In the genomic region with DNA sequence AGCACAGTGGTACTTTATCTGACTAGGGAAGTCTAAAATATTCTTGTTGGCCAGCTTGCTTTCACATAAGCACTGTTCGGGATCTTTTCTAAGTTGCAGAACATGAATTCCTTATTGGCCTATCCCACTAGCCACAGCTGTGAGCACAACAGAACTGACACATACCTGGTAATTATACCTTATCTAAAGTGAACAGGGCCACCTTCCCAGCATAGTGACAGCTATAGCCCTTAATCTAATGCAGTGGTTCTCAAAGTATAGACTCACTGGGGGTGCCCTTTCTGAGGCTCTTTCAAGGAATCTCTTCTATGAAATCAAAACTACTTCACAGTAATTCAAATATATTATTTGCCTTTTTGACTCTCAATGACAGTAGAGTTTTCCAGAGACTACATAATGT, we compare ENCODE assay signal across 28 cellular contexts.
"Had no signal": no experiment of that assay in that cellular context is flagged by ENCODE, and none has a peak within 500 bp of the region (broad histone marks: within the 10 kb centered on the region; RNA-seq: fewer than 3 reads in every experiment).

No MANE protein-coding gene starts in this region.

- H3K36me3 ChIP-seq: brain microvascular endothelial cell, Peyer's patch, SJSA1 had no signal

- ATAC-seq: activated CD4-positive, alpha-beta T cell treated with anti-CD3 and anti-CD28 coated beads for 36 hours; activated CD4-positive, CD25-positive, alpha-beta regulatory T cell treated with anti-CD3 and anti-CD28 coated beads, Interleukin-2, amount 50 U/mL, for 24 hours; activated CD8-positive, alpha-beta T cell treated with anti-CD3 and anti-CD28 coated beads, Interleukin-2, amount 10 ng/mL, durations not matched to agents 7 days and 5 days; activated naive CD8-positive, alpha-beta T cell treated with anti-CD3 and anti-CD28 coated beads, Interleukin-2, amount 50 U/mL, for 24 hours; PC-3; WTC11 had no signal

- H3K27me3 ChIP-seq: brain microvascular endothelial cell, Peyer's patch, SJSA1 had no signal

- H3K4me3 ChIP-seq: Peyer's patch, SJSA1 had no signal

- H3K9me3 ChIP-seq: Peyer's patch, SJSA1 had no signal

- H3K27ac ChIP-seq: brain microvascular endothelial cell, Peyer's patch, SJSA1 had no signal

- DNase-seq: activated CD4-positive, alpha-beta T cell treated with anti-CD3 and anti-CD28 coated beads for 36 hours; activated CD4-positive, alpha-beta T cell treated with anti-CD3 and anti-CD28 coated beads, Interleukin-2, amount 10 ng/mL, durations not matched to agents 7 days and 5 days; activated CD4-positive, alpha-beta T cell treated with anti-CD3 and anti-CD28 coated beads, Interleukin-2, amount 50 U/mL, for 48 hours; activated CD8-positive, alpha-beta T cell treated with anti-CD3 and anti-CD28 coated beads, Interleukin-2, amount 10 ng/mL, durations not matched to agents 7 days and 5 days; activated gamma-delta T cell; activated naive CD4-positive, alpha-beta T cell treated with anti-CD3 and anti-CD28 coated beads, Interleukin-2, amount 10 ng/mL, durations not matched to agents 7 days and 5 days; activated naive CD8-positive, alpha-beta T cell treated with anti-CD3 and anti-CD28 coated beads, Interleukin-2, amount 50 U/mL, for 24 hours; activated T-cell treated with anti-CD3 and anti-CD28 coated beads, Interleukin-2, amount 50 U/mL, for 24 hours; aorta; brain microvascular endothelial cell; KG1; MM.1S; NCI-H1105; NCI-H1417 treated with DMSO at 0.1 percent for 48 hours; NCI-H1694 treated with DMSO at 0.1 percent for 48 hours; NCI-H2029; NCI-H345; NCI-H524 treated with DMSO at 0.1 percent for 48 hours; NCI-H82; NK-92 treated with Interleukin-12 subunit alpha and Interleukin-12 subunit beta, amount 100 ng/mL, for 24 hours; PC-3; Peyer's patch; RPMI8226; SHP77 treated with DMSO at 0.1 percent for 48 hours; SK-N-SH had no signal

- H3K4me2 ChIP-seq: SK-N-SH had no signal

- H3K4me1 ChIP-seq: SJSA1 had no signal

- H3K9ac ChIP-seq: SK-N-SH had no signal
